Comparison of ENCODE assay signal across 8 cellular contexts in genomic region chr3:197847866-197848401, GRCh38. TPM values are rescaled to one million over a fixed set of nuclear protein-coding genes. Genes with fewer than 3 reads are reported as not detected.
DNase-seq lines count a peak whose midpoint lies in the region; ATAC-seq and TF ChIP-seq lines count a peak whose summit lies in the region.

No MANE protein-coding gene starts in this region.

- TF ChIP-seq CTCF in GM06990 (IDR thresholded peaks at IDR 0.05; ENCODE audit: insufficient read depth, low read length, poor library complexity, severe bottlenecking): no peak
- no peak for TF ChIP-seq CTCF in neural progenitor cell (IDR thresholded peaks at IDR 0.05)

- intact Hi-C loops in activated T-helper 2 cell treated with anti-CD3 and anti-CD28 coated beads, Interferon-gamma antibody, Interleukin-2, Interleukin-4, amounts not matched to agents 10 μg/mL and 5 μg/mL and 100 μg/mL, durations not matched to agents 14 hours and 24 hours and 36 hours (cut with micrococcal nuclease): loop anchor here (5.0 to 10.0 kb wide), 2 partner anchors 53 to 96 kb away; partner anchors contain the start of gene LRCH3

- H3K27ac ChIP-seq in mesodermal cell (ENCODE audit: low read depth, low read length, severe bottlenecking): peak overlapping the region; percentile 23
- H3K27ac ChIP-seq in neural progenitor cell: no peak overlapping the region

- no peaks in the 10 kb centered on the region for H3F3A ChIP-seq in neural progenitor cell (ENCODE audit: low read depth)

- H4K20me1 ChIP-seq in neural progenitor cell (ENCODE audit: low read depth): no peaks in the 10 kb centered on the region

- H3K36me3 ChIP-seq in GM06990 (ENCODE audit: control insufficient read depth, insufficient read depth, low read length): peaks cover 2% of the 10 kb centered on the region
- H3K36me3 ChIP-seq in mesodermal cell (ENCODE audit: control insufficient read depth, insufficient read depth, low read length): peaks cover 92% of the 10 kb centered on the region
- H3K36me3 ChIP-seq in neural progenitor cell: peaks cover 9% of the 10 kb centered on the region

- WGBS in mesodermal cell (ENCODE audit: insufficient coverage in 2 of 2), 2 experiments: 96 to 98% methylated on average over 5 to 6 of the region's 8 CpGs

- no peak overlapping the region for H2AFZ ChIP-seq in neural progenitor cell (replicated peaks)

- DNase-seq in GM06990 (ENCODE audit: extremely low read depth, insufficient read length): peak; percentile 48
- DNase-seq in Kasumi-1 (lab: John Stamatoyannopoulos, UW): peak; percentile 25 to 44
- no peak for DNase-seq in activated T-helper 2 cell treated with anti-CD3 and anti-CD28 coated beads, Interferon-gamma antibody, Interleukin-2, Interleukin-4, amounts not matched to agents 10 μg/mL and 5 μg/mL and 100 μg/mL, durations not matched to agents 14 hours and 24 hours and 36 hours (ENCODE audit: low spot score)
- no peak for DNase-seq in neural progenitor cell (ENCODE audit: low spot score)
- no peak for DNase-seq in NK-92 (lab: John Stamatoyannopoulos, UW; ENCODE audit: unreplicated experiment)
- DNase-seq in NCI-H1930 (lab: John Stamatoyannopoulos, UW): no peak

- peak; percentile 86 for ATAC-seq in GM21423 (IDR thresholded peaks at IDR 0.05; ENCODE audit: unreplicated experiment)

- peaks cover 69% of the 10 kb centered on the region for H3K36me3 Mint-ChIP-seq in activated T-helper 2 cell treated with anti-CD3 and anti-CD28 coated beads, Interferon-gamma antibody, Interleukin-2, Interleukin-4, amounts not matched to agents 10 μg/mL and 5 μg/mL and 100 μg/mL, durations not matched to agents 14 hours and 24 hours and 36 hours (ENCODE audit: low read depth)
- H3K36me3 Mint-ChIP-seq in neural progenitor cell: peaks cover 44% of the 10 kb centered on the region

- no peak overlapping the region for H3K4me2 ChIP-seq in neural progenitor cell

- no peak overlapping the region for H3K9ac ChIP-seq in neural progenitor cell

- no peaks in the 10 kb centered on the region for H3K27me3 Mint-ChIP-seq in activated T-helper 2 cell treated with anti-CD3 and anti-CD28 coated beads, Interferon-gamma antibody, Interleukin-2, Interleukin-4, amounts not matched to agents 10 μg/mL and 5 μg/mL and 100 μg/mL, durations not matched to agents 14 hours and 24 hours and 36 hours (ENCODE audit: low read depth)
- no peaks in the 10 kb centered on the region for H3K27me3 Mint-ChIP-seq in neural progenitor cell (ENCODE audit: insufficient read depth, low read depth)

- H3K4me1 ChIP-seq in mesodermal cell (ENCODE audit: control insufficient read depth, insufficient read depth, low read length, poor library complexity, severe bottlenecking) (no peaks in the 10 kb centered on the region), neural progenitor cell (no peaks in the 10 kb centered on the region)

- no peaks in the 10 kb centered on the region for H3K9me3 Mint-ChIP-seq in activated T-helper 2 cell treated with anti-CD3 and anti-CD28 coated beads, Interferon-gamma antibody, Interleukin-2, Interleukin-4, amounts not matched to agents 10 μg/mL and 5 μg/mL and 100 μg/mL, durations not matched to agents 14 hours and 24 hours and 36 hours
- H3K9me3 Mint-ChIP-seq in neural progenitor cell: no peaks in the 10 kb centered on the region

- no peaks in the 10 kb centered on the region for H3K79me2 ChIP-seq in neural progenitor cell (ENCODE audit: low read depth)

- H3K4me3 ChIP-seq in GM06990 (replicated peaks; ENCODE audit: low read depth, low read length) (peak overlapping the region; percentile 22), mesodermal cell (ENCODE audit: extremely low read depth, insufficient read depth, low read length, poor library complexity, severe bottlenecking) (no peak overlapping the region), neural progenitor cell (no peak overlapping the region)

- H3K4me1 Mint-ChIP-seq in activated T-helper 2 cell treated with anti-CD3 and anti-CD28 coated beads, Interferon-gamma antibody, Interleukin-2, Interleukin-4, amounts not matched to agents 10 μg/mL and 5 μg/mL and 100 μg/mL, durations not matched to agents 14 hours and 24 hours and 36 hours (ENCODE audit: low read depth): peaks cover 25% of the 10 kb centered on the region
- H3K4me1 Mint-ChIP-seq in neural progenitor cell: no peaks in the 10 kb centered on the region

- H3K27me3 ChIP-seq in GM06990 (replicated peaks; ENCODE audit: control insufficient read depth, insufficient read depth, low read length): no peaks in the 10 kb centered on the region
- no peaks in the 10 kb centered on the region for H3K27me3 ChIP-seq in neural progenitor cell

- H3K9me3 ChIP-seq in mesodermal cell (ENCODE audit: control insufficient read depth, low read length): no peaks in the 10 kb centered on the region
- H3K9me3 ChIP-seq in neural progenitor cell (ENCODE audit: low read depth): no peaks in the 10 kb centered on the region

- H3K27ac Mint-ChIP-seq in activated T-helper 2 cell treated with anti-CD3 and anti-CD28 coated beads, Interferon-gamma antibody, Interleukin-2, Interleukin-4, amounts not matched to agents 10 μg/mL and 5 μg/mL and 100 μg/mL, durations not matched to agents 14 hours and 24 hours and 36 hours: peak overlapping the region; percentile 74
- no peak overlapping the region for H3K27ac Mint-ChIP-seq in neural progenitor cell

- H3K4me3 Mint-ChIP-seq in activated T-helper 2 cell treated with anti-CD3 and anti-CD28 coated beads, Interferon-gamma antibody, Interleukin-2, Interleukin-4, amounts not matched to agents 10 μg/mL and 5 μg/mL and 100 μg/mL, durations not matched to agents 14 hours and 24 hours and 36 hours (ENCODE audit: low read depth): peak overlapping the region; percentile 63
- no peak overlapping the region for H3K4me3 Mint-ChIP-seq in neural progenitor cell

RNA-seq across cellular contexts. Expression of gene LRCH3, which starts 56.9 kb away (rescaled TPM):
- 57.0 and 64.1 TPM in 2 replicates for total RNA-seq in activated T-helper 2 cell treated with anti-CD3 and anti-CD28 coated beads, Interferon-gamma antibody, Interleukin-2, Interleukin-4, amounts not matched to agents 10 μg/mL and 5 μg/mL and 100 μg/mL, durations not matched to agents 14 hours and 24 hours and 36 hours
- 31.0 TPM for polyA plus RNA-seq in mesodermal cell (2013, experiment 1 of 2)
- 28.9 TPM for polyA plus RNA-seq in mesodermal cell (2013, experiment 2 of 2)
- 45.9 and 56.2 TPM in 2 replicates for total RNA-seq in neural progenitor cell (ENCODE audit: low replicate concordance)

Comparison
In these comparisons a context has a peak if more than half of its experiments do, and no peak if none do; other contexts are left out.
1. DNase-seq: peak in GM06990 (single experiment) and Kasumi-1 (2 of 2); none in activated T-helper 2 cell treated with anti-CD3 and anti-CD28 coated beads, Interferon-gamma antibody, Interleukin-2, Interleukin-4, amounts not matched to agents 10 μg/mL and 5 μg/mL and 100 μg/mL, durations not matched to agents 14 hours and 24 hours and 36 hours (single experiment), neural progenitor cell (single experiment), NK-92 (single experiment) and NCI-H1930 (0 of 2).